Comparison of ENCODE assay signal across 28 cellular contexts in the genomic region with DNA sequence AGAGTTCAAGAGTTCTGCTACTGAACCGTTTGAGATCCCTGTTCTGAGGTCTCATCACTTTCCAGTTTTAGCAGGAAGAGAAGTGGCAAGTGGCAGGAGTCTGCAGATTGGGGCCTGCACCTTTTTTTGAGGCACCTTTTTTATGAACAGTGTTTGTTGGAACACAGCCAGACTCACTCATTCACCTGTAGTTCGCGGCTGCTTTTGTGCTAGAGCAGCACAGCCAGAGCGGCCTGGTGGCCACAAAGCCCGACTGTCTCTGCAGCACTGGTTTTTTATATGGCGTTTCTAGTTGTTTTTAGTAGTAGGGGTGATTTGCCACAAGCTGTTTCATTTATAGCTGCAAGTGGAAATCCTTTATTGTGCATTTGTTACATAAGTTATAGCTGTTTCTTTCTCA. TPM values are rescaled to one million over a fixed set of nuclear protein-coding genes. Genes with fewer than 3 reads are reported as not detected.
DNase-seq lines count a peak whose midpoint lies in the region; ATAC-seq, FAIRE-seq and TF ChIP-seq lines count a peak whose summit lies in the region.
"Had no signal": no experiment of that assay in that cellular context is flagged by ENCODE, and none has a peak within 500 bp of the region (broad histone marks: within the 10 kb centered on the region; RNA-seq: fewer than 3 reads in every experiment).

No MANE protein-coding gene starts in this region.

- no peaks in the 10 kb centered on the region for H3K9me3 ChIP-seq in HepG2 (ENCODE audit: low read length)
- H3K9me3 ChIP-seq in right lobe of liver = no peaks in the 10 kb centered on the region
- no peaks in the 10 kb centered on the region for H3K9me3 ChIP-seq in neural progenitor cell (ENCODE audit: low read depth)
- H3K9me3 ChIP-seq: SK-N-SH, vagina had no signal

- H3K27ac ChIP-seq in HepG2 (ENCODE audit: extremely low read length, insufficient read depth, low read length) = no peak overlapping the region
- no peak overlapping the region for H3K27ac ChIP-seq in right lobe of liver
- H3K27ac ChIP-seq in neural progenitor cell = no peak overlapping the region
- H3K27ac ChIP-seq: brain microvascular endothelial cell, vagina had no signal

- intact Hi-C loops in HepG2 (cut with micrococcal nuclease; ENCODE audit: unreplicated experiment) = no loop called here
- intact Hi-C loops in right lobe of liver (cut with DNase I) = no loop called here

- no peaks in the 10 kb centered on the region for H3K27me3 Mint-ChIP-seq in naive thymus-derived CD8-positive, alpha-beta T cell
- H3K27me3 Mint-ChIP-seq in neural progenitor cell (ENCODE audit: insufficient read depth, low read depth) = no peaks in the 10 kb centered on the region
- H3K27me3 Mint-ChIP-seq: activated CD4-positive, alpha-beta memory T cell treated with anti-CD3 and anti-CD28 coated beads for 36 hours; activated T-helper 17 cell treated with anti-CD3 and anti-CD28 coated beads, Interleukin-2, amount 50 U/mL, for 72 hours; IgD-negative memory B cell; stimulated activated naive CD8-positive, alpha-beta T cell treated with anti-CD3 and anti-CD28 coated beads, Interleukin-15, amount 100 ng/mL, for 72 hours had no signal

- H4K20me1 ChIP-seq in HepG2 (ENCODE audit: insufficient read depth, low read length) (peaks cover 76% of the 10 kb centered on the region), neural progenitor cell (ENCODE audit: low read depth) (peaks cover 94% of the 10 kb centered on the region)

- H3K79me2 ChIP-seq in HepG2 (ENCODE audit: insufficient read depth, low read length) (peaks cover 99% of the 10 kb centered on the region), neural progenitor cell (ENCODE audit: low read depth) (peaks cover 83% of the 10 kb centered on the region)

- no peak for ATAC-seq in HepG2
- no peak for ATAC-seq in right lobe of liver
- peak; percentile 43 to 52 for ATAC-seq in naive thymus-derived CD8-positive, alpha-beta T cell
- ATAC-seq: activated T-helper 17 cell treated with anti-CD3 and anti-CD28 coated beads, Interleukin-2, amount 50 U/mL, for 72 hours; left lobe of liver; stimulated activated naive CD8-positive, alpha-beta T cell treated with anti-CD3 and anti-CD28 coated beads, Interleukin-15, amount 100 ng/mL, for 72 hours had no signal

- CTCF ChIA-PET in HepG2 (lab: Yijun Ruan, JAX; ENCODE audit: low intra/inter-chr PET ratio, low total read pairs) = interaction anchor here (1.4 kb wide), 1 partner anchor 27 kb away, joined by 5 read pairs; no protein-coding TSS in a partner anchor

- H3K9ac ChIP-seq in HepG2 (ENCODE audit: insufficient read depth, low read depth, low read length) (no peak overlapping the region), neural progenitor cell (no peak overlapping the region)
- H3K9ac ChIP-seq: SK-N-SH had no signal

- no peaks in the 10 kb centered on the region for H3K9me3 Mint-ChIP-seq in naive thymus-derived CD8-positive, alpha-beta T cell
- no peaks in the 10 kb centered on the region for H3K9me3 Mint-ChIP-seq in neural progenitor cell
- H3K9me3 Mint-ChIP-seq: activated CD4-positive, alpha-beta memory T cell treated with anti-CD3 and anti-CD28 coated beads for 36 hours; activated T-helper 17 cell treated with anti-CD3 and anti-CD28 coated beads, Interleukin-2, amount 50 U/mL, for 72 hours; CD14-positive monocyte; H9; IgD-negative memory B cell; stimulated activated naive CD8-positive, alpha-beta T cell treated with anti-CD3 and anti-CD28 coated beads, Interleukin-15, amount 100 ng/mL, for 72 hours; T-helper 1 cell treated with Interleukin-12 subunit alpha and Interleukin-12 subunit beta and Interleukin-4 antibody, amounts not matched to agents 30 μg/mL and 1 μg/mL, for 36 hours had no signal

- 84% methylated on average over 6 of the region's 6 CpGs for WGBS in HepG2 (ENCODE audit: low lambda C conversion rate)
- 73% methylated on average over 5 of the region's 6 CpGs for WGBS in right lobe of liver (ENCODE audit: insufficient coverage, low coverage, low lambda C conversion rate, missing lambda C conversion rate)

- peaks cover 0 to 73% (median 19%) of the 10 kb centered on the region in 3 donors for H3K36me3 Mint-ChIP-seq in naive thymus-derived CD8-positive, alpha-beta T cell
- peaks cover 42% of the 10 kb centered on the region for H3K36me3 Mint-ChIP-seq in neural progenitor cell

- H3K36me3 ChIP-seq in HepG2 (replicated peaks in 1 of 2; ENCODE audit: control insufficient read depth in 1 of 2, insufficient read depth in 2 of 2, low read length in 2 of 2) = peaks cover 34 to 90% of the 10 kb centered on the region in 2 experiments
- peaks cover 0 to 31% (median 4%) of the 10 kb centered on the region in 4 donors for H3K36me3 ChIP-seq in right lobe of liver
- no peaks in the 10 kb centered on the region for H3K36me3 ChIP-seq in neural progenitor cell

- H3K27me3 ChIP-seq in HepG2 (ENCODE audit: control insufficient read depth in 1 of 2, insufficient read depth in 2 of 2, low read length in 2 of 2) = no peaks in the 10 kb centered on the region
- H3K27me3 ChIP-seq in right lobe of liver = no peaks in the 10 kb centered on the region
- H3K27me3 ChIP-seq in neural progenitor cell = no peaks in the 10 kb centered on the region
- H3K27me3 ChIP-seq: brain microvascular endothelial cell, vagina had no signal

- BruUV-seq in HepG2 (replicated peaks; lab: Mats Ljungman, UMichigan) = no TSS peak

- no peak for FAIRE-seq in HepG2 (lab: Jason Lieb, UNC)

- POLR2A ChIA-PET in HepG2 (lab: Yijun Ruan, JAX) = interaction anchor here (2.0 kb wide), 1 partner anchor 11 kb away, joined by 7 read pairs; no protein-coding TSS in a partner anchor
- POLR2A ChIA-PET in naive thymus-derived CD8-positive, alpha-beta T cell (lab: Charles Lee) = no interaction called here

- H3K4me2 ChIP-seq in HepG2 (ENCODE audit: low read depth, low read length) (no peak overlapping the region), neural progenitor cell (no peak overlapping the region)
- H3K4me2 ChIP-seq: SK-N-SH had no signal

- in situ Hi-C loops in HepG2 (cut with HindIII; ENCODE audit: extremely low pct_ligation_motif_present, low pct_unique_long_range_greater_than_20kb) = no loop called here

- DNase-seq in HepG2 (ENCODE audit: low spot score) (no peak), right lobe of liver (no peak), NCI-H1105 (lab: John Stamatoyannopoulos, UW) (peak; percentile 74), NCI-H2171 treated with DMSO at 0.1 percent for 48 hours (lab: John Stamatoyannopoulos, UW) (peak; percentile 68), GM03348 (ENCODE audit: low spot score) (no peak), pons (ENCODE audit: low spot score) (no peak), neural progenitor cell (ENCODE audit: low spot score) (no peak)
- peak in 2 of 10 donors; percentile 16 to 36 for DNase-seq in naive thymus-derived CD8-positive, alpha-beta T cell
- DNase-seq: activated CD4-positive, alpha-beta memory T cell treated with anti-CD3 and anti-CD28 coated beads for 36 hours; activated CD4-positive, CD25-positive, alpha-beta regulatory T cell treated with anti-CD3 and anti-CD28 coated beads, Interleukin-2, amount 50 U/mL, for 72 hours; activated CD8-positive, alpha-beta memory T cell treated with anti-CD3 and anti-CD28 coated beads, Interleukin-2, amount 50 U/mL, for 48 hours; activated naive CD4-positive, alpha-beta T cell treated with anti-CD3 and anti-CD28 coated beads, Interleukin-2, amount 50 U/mL, for 16 hours; amniotic stem cell; brain microvascular endothelial cell; H9; NCI-H1694; NCI-H526; occipital lobe; OCI-M1; SK-N-SH; stimulated activated naive CD8-positive, alpha-beta T cell treated with anti-CD3 and anti-CD28 coated beads, Interleukin-15, amount 100 ng/mL, for 72 hours had no signal

- peak overlapping the region in 4 of 10 donors; percentile 43 to 56 (median 50) for H3K27ac Mint-ChIP-seq in naive thymus-derived CD8-positive, alpha-beta T cell
- H3K27ac Mint-ChIP-seq in neural progenitor cell = no peak overlapping the region
- H3K27ac Mint-ChIP-seq: activated CD4-positive, alpha-beta memory T cell treated with anti-CD3 and anti-CD28 coated beads for 36 hours; activated T-helper 17 cell treated with anti-CD3 and anti-CD28 coated beads, Interleukin-2, amount 50 U/mL, for 72 hours; H9; T-helper 1 cell treated with Interleukin-12 subunit alpha and Interleukin-12 subunit beta and Interleukin-4 antibody, amounts not matched to agents 30 μg/mL and 1 μg/mL, for 36 hours had no signal

- no peak overlapping the region for H3K4me3 ChIP-seq in HepG2 (replicated peaks in 1 of 3; ENCODE audit: insufficient read depth in 1 of 3, low read depth in 2 of 3, low read length in 3 of 3)
- H3K4me3 ChIP-seq in right lobe of liver = no peak overlapping the region
- no peak overlapping the region for H3K4me3 ChIP-seq in neural progenitor cell
- H3K4me3 ChIP-seq: vagina had no signal

- H3K4me1 Mint-ChIP-seq in naive thymus-derived CD8-positive, alpha-beta T cell = peaks cover 27 to 51% (median 46%) of the 10 kb centered on the region in 4 donors
- no peaks in the 10 kb centered on the region for H3K4me1 Mint-ChIP-seq in neural progenitor cell

- H3K4me1 ChIP-seq in HepG2 (ENCODE audit: insufficient read depth, low read length) (peaks cover 48% of the 10 kb centered on the region), right lobe of liver (no peaks in the 10 kb centered on the region), neural progenitor cell (no peaks in the 10 kb centered on the region)

- peak overlapping the region in 1 of 10 donors; percentile 4 for H3K4me3 Mint-ChIP-seq in naive thymus-derived CD8-positive, alpha-beta T cell
- H3K4me3 Mint-ChIP-seq in neural progenitor cell = no peak overlapping the region
- H3K4me3 Mint-ChIP-seq: activated CD4-positive, alpha-beta memory T cell treated with anti-CD3 and anti-CD28 coated beads for 36 hours; activated T-helper 17 cell treated with anti-CD3 and anti-CD28 coated beads, Interleukin-2, amount 50 U/mL, for 72 hours; CD14-positive monocyte; H9; IgD-negative memory B cell; stimulated activated naive CD8-positive, alpha-beta T cell treated with anti-CD3 and anti-CD28 coated beads, Interleukin-15, amount 100 ng/mL, for 72 hours; T-helper 1 cell treated with Interleukin-12 subunit alpha and Interleukin-12 subunit beta and Interleukin-4 antibody, amounts not matched to agents 30 μg/mL and 1 μg/mL, for 36 hours had no signal

- no peak for TF ChIP-seq EP300 in HepG2 (IDR thresholded peaks at IDR 0.05; ENCODE audit: low read depth in 2 of 2, low read length in 2 of 2)
- no peak for TF ChIP-seq EP300 in HepG2 (CRISPR knock-in tag; IDR thresholded peaks at IDR 0.05; ENCODE audit: borderline replicate concordance)

- H2AFZ ChIP-seq in HepG2 (ENCODE audit: low read length) (no peak overlapping the region), neural progenitor cell (replicated peaks) (no peak overlapping the region)

- TF ChIP-seq POLR2A in HepG2 (IDR thresholded peaks at IDR 0.05; ENCODE audit: insufficient read depth in 1 of 2, low read depth in 2 of 2, low read length in 2 of 2) (no peak), right lobe of liver (IDR thresholded peaks at IDR 0.05) (no peak)

- TF ChIP-seq RAD21 in HepG2 (CRISPR knock-in tag; IDR thresholded peaks at IDR 0.05) = no peak

- no peaks in the 10 kb centered on the region for H3F3A ChIP-seq in neural progenitor cell (ENCODE audit: low read depth)

- TF ChIP-seq CTCF in HepG2 (CRISPR knock-in tag; IDR thresholded peaks at IDR 0.05) = no peak
- TF ChIP-seq CTCF in right lobe of liver (IDR thresholded peaks at IDR 0.05) = no peak
- TF ChIP-seq CTCF in neural progenitor cell (IDR thresholded peaks at IDR 0.05) = no peak

RNA-seq across cellular contexts. Expression of a gene that starts 8.6 kb away (rescaled TPM):
- total RNA-seq in HepG2 (2016; rRNA removed; fragmentation: Illumina TruSeq; extraction: Trizol) (246 and 290 TPM in 2 replicates), right lobe of liver (10 to 100 TPM; 52.1 to 72.1 (median 60.3) TPM), neural progenitor cell (ENCODE audit: low replicate concordance) (173 and 236 TPM in 2 replicates)
- total RNA-seq in HepG2 (2016; cell fraction: cytosol; rRNA removed; fragmentation: Illumina TruSeq; extraction: Trizol; ENCODE audit: low read depth) = 198 and 234 TPM in 2 replicates
- 252 and 306 TPM in 2 replicates for total RNA-seq in HepG2 (2016; cell fraction: insoluble cytoplasmic fraction; rRNA removed; fragmentation: Illumina TruSeq; extraction: Trizol)
- 319 and 324 TPM in 2 replicates for total RNA-seq in HepG2 (2016; cell fraction: membrane; rRNA removed; fragmentation: Illumina TruSeq; extraction: Trizol)
- 159 and 173 TPM in 2 replicates for total RNA-seq in HepG2 (2016; cell fraction: nucleus; rRNA removed; fragmentation: Illumina TruSeq; extraction: Trizol)
- polyA plus RNA-seq in HepG2 (2011; rRNA removed) = 280 and 348 TPM in 2 replicates
- 192 and 226 TPM in 2 replicates for polyA plus RNA-seq in HepG2 (2011; cell fraction: cytosol; rRNA removed)
- polyA plus RNA-seq in HepG2 (2011; cell fraction: nucleus; rRNA removed) = 139 and 154 TPM in 2 replicates
- 301 and 382 TPM in 2 replicates for polyA plus RNA-seq in HepG2 (2012)
- 328 and 393 TPM in 2 replicates for polyA plus RNA-seq in HepG2 (2016; cell fraction: cytosol; fragmentation: Illumina TruSeq; extraction: Trizol; ENCODE audit: low read depth)
- polyA plus RNA-seq in HepG2 (2016; cell fraction: insoluble cytoplasmic fraction; fragmentation: Illumina TruSeq; extraction: Trizol; ENCODE audit: low read depth) = 381 and 406 TPM in 2 replicates
- polyA plus RNA-seq in HepG2 (2016; cell fraction: membrane; fragmentation: Illumina TruSeq; extraction: Trizol; ENCODE audit: low read depth) = 353 and 372 TPM in 2 replicates
- polyA plus RNA-seq in HepG2 (2016; cell fraction: nucleus; fragmentation: Illumina TruSeq; extraction: Trizol; ENCODE audit: insufficient read depth, low read depth) = 287 and 295 TPM in 2 replicates
- 137 and 198 TPM in 2 replicates for polyA minus RNA-seq in HepG2 (2011; rRNA and poly(A)+ RNA removed; ENCODE audit: low replicate concordance)
- 154 and 160 TPM in 2 replicates for polyA minus RNA-seq in HepG2 (2011; cell fraction: cytosol; rRNA and poly(A)+ RNA removed)
- polyA minus RNA-seq in HepG2 (2011; cell fraction: nucleus; rRNA and poly(A)+ RNA removed) = 316 and 328 TPM in 2 replicates
- total RNA-seq in naive thymus-derived CD8-positive, alpha-beta T cell = 100 to 1,000 TPM in 1 of 2 experiments, 10 to 100 TPM in 1; 97.0 to 104 TPM
- polyA plus RNA-seq in naive thymus-derived CD8-positive, alpha-beta T cell = 100 to 1,000 TPM; 179 to 196 (median 182) TPM

RNA-seq across cellular contexts. Expression of a gene that starts 9.5 kb away (rescaled TPM):
- total RNA-seq in HepG2 (2016; rRNA removed; fragmentation: Illumina TruSeq; extraction: Trizol) (8.8 and 13.0 TPM in 2 replicates), right lobe of liver (10 to 100 TPM in 2 of 6 experiments, 1 to 10 TPM in 4; 5.9 to 23.0 (median 8.7) TPM), neural progenitor cell (ENCODE audit: low replicate concordance) (24.3 and 47.9 TPM in 2 replicates)
- total RNA-seq in HepG2 (2016; cell fraction: cytosol; rRNA removed; fragmentation: Illumina TruSeq; extraction: Trizol; ENCODE audit: low read depth) = 4.1 and 4.9 TPM in 2 replicates
- total RNA-seq in HepG2 (2016; cell fraction: insoluble cytoplasmic fraction; rRNA removed; fragmentation: Illumina TruSeq; extraction: Trizol) = 8.7 and 10.6 TPM in 2 replicates
- 6.5 and 8.7 TPM in 2 replicates for total RNA-seq in HepG2 (2016; cell fraction: membrane; rRNA removed; fragmentation: Illumina TruSeq; extraction: Trizol)
- total RNA-seq in HepG2 (2016; cell fraction: nucleus; rRNA removed; fragmentation: Illumina TruSeq; extraction: Trizol) = 19.0 and 22.6 TPM in 2 replicates
- 38.1 and 48.2 TPM in 2 replicates for polyA plus RNA-seq in HepG2 (2011; rRNA removed)
- 22.1 and 28.8 TPM in 2 replicates for polyA plus RNA-seq in HepG2 (2011; cell fraction: cytosol; rRNA removed)
- polyA plus RNA-seq in HepG2 (2011; cell fraction: nucleus; rRNA removed) = 105 and 110 TPM in 2 replicates
- polyA plus RNA-seq in HepG2 (2012) = 34.7 and 61.3 TPM in 2 replicates
- 3.9 and 4.4 TPM in 2 replicates for polyA plus RNA-seq in HepG2 (2016; cell fraction: cytosol; fragmentation: Illumina TruSeq; extraction: Trizol; ENCODE audit: low read depth)
- polyA plus RNA-seq in HepG2 (2016; cell fraction: insoluble cytoplasmic fraction; fragmentation: Illumina TruSeq; extraction: Trizol; ENCODE audit: low read depth) = 12.2 TPM in 2 replicates
- polyA plus RNA-seq in HepG2 (2016; cell fraction: membrane; fragmentation: Illumina TruSeq; extraction: Trizol; ENCODE audit: low read depth) = 6.9 and 8.4 TPM in 2 replicates
- polyA plus RNA-seq in HepG2 (2016; cell fraction: nucleus; fragmentation: Illumina TruSeq; extraction: Trizol; ENCODE audit: insufficient read depth, low read depth) = 34.5 and 42.6 TPM in 2 replicates
- 8.2 and 18.1 TPM in 2 replicates for polyA minus RNA-seq in HepG2 (2011; rRNA and poly(A)+ RNA removed; ENCODE audit: low replicate concordance)
- 10.2 and 13.8 TPM in 2 replicates for polyA minus RNA-seq in HepG2 (2011; cell fraction: cytosol; rRNA and poly(A)+ RNA removed)
- polyA minus RNA-seq in HepG2 (2011; cell fraction: nucleus; rRNA and poly(A)+ RNA removed) = 143 and 147 TPM in 2 replicates
- total RNA-seq in naive thymus-derived CD8-positive, alpha-beta T cell = 10 to 100 TPM; 89.2 to 92.0 TPM
- 10 to 100 TPM; 38.1 to 62.8 (median 47.4) TPM for polyA plus RNA-seq in naive thymus-derived CD8-positive, alpha-beta T cell

RNA-seq across cellular contexts. Expression of a gene that starts 14.6 kb away (rescaled TPM):
- total RNA-seq in HepG2 (2016; rRNA removed; fragmentation: Illumina TruSeq; extraction: Trizol) = 0.22 TPM in 1 of 2 replicates, not detected in the other
- total RNA-seq in HepG2 (2016; cell fraction: cytosol; rRNA removed; fragmentation: Illumina TruSeq; extraction: Trizol; ENCODE audit: low read depth) = not detected in 2 replicates
- total RNA-seq in HepG2 (2016; cell fraction: insoluble cytoplasmic fraction; rRNA removed; fragmentation: Illumina TruSeq; extraction: Trizol) = 0.22 TPM in 1 of 2 replicates, not detected in the other
- total RNA-seq in HepG2 (2016; cell fraction: membrane; rRNA removed; fragmentation: Illumina TruSeq; extraction: Trizol) = 0.77 and 0.93 TPM in 2 replicates
- not detected in 2 replicates for total RNA-seq in HepG2 (2016; cell fraction: nucleus; rRNA removed; fragmentation: Illumina TruSeq; extraction: Trizol)
- polyA plus RNA-seq in HepG2 (2011; rRNA removed) = 1.7 and 2.9 TPM in 2 replicates
- 0.89 and 1.5 TPM in 2 replicates for polyA plus RNA-seq in HepG2 (2011; cell fraction: cytosol; rRNA removed)
- polyA plus RNA-seq in HepG2 (2011; cell fraction: nucleus; rRNA removed) = 0.82 and 1.1 TPM in 2 replicates
- 1.5 and 2.3 TPM in 2 replicates for polyA plus RNA-seq in HepG2 (2012)
- polyA plus RNA-seq in HepG2 (2016; cell fraction: cytosol; fragmentation: Illumina TruSeq; extraction: Trizol; ENCODE audit: low read depth) = 0.12 and 0.19 TPM in 2 replicates
- polyA plus RNA-seq in HepG2 (2016; cell fraction: insoluble cytoplasmic fraction; fragmentation: Illumina TruSeq; extraction: Trizol; ENCODE audit: low read depth) = 0.35 TPM in 1 of 2 replicates, not detected in the other
- 0.22 and 0.45 TPM in 2 replicates for polyA plus RNA-seq in HepG2 (2016; cell fraction: membrane; fragmentation: Illumina TruSeq; extraction: Trizol; ENCODE audit: low read depth)
- polyA plus RNA-seq in HepG2 (2016; cell fraction: nucleus; fragmentation: Illumina TruSeq; extraction: Trizol; ENCODE audit: insufficient read depth, low read depth) = 0.72 and 1.0 TPM in 2 replicates
- not detected in 2 replicates for polyA minus RNA-seq in HepG2 (2011; rRNA and poly(A)+ RNA removed; ENCODE audit: low replicate concordance)
- polyA minus RNA-seq in HepG2 (2011; cell fraction: cytosol; rRNA and poly(A)+ RNA removed) = 0.59 TPM in 1 of 2 replicates, not detected in the other
- 1.4 and 1.5 TPM in 2 replicates for polyA minus RNA-seq in HepG2 (2011; cell fraction: nucleus; rRNA and poly(A)+ RNA removed)
- total RNA-seq in right lobe of liver = 1 to 10 TPM in 4 of 6 experiments, under 1 TPM in 2; 0.49 to 2.9 (median 1.0) TPM
- not detected for total RNA-seq in naive thymus-derived CD8-positive, alpha-beta T cell
- under 1 TPM in 2 of 3 donors, not detected in 1; 0.24 to 0.54 TPM for polyA plus RNA-seq in naive thymus-derived CD8-positive, alpha-beta T cell
- not detected in 2 replicates for total RNA-seq in neural progenitor cell (ENCODE audit: low replicate concordance)
- total RNA-seq: activated CD4-positive, alpha-beta memory T cell treated with anti-CD3 and anti-CD28 coated beads for 36 hours; activated T-helper 17 cell treated with anti-CD3 and anti-CD28 coated beads, Interleukin-2, amount 50 U/mL, for 72 hours; skeletal muscle tissue had no signal
- polyA plus RNA-seq: CD14-positive monocyte, SK-N-SH had no signal

Comparison
In these comparisons a context has a peak if more than half of its experiments do, and no peak if none do; other contexts are left out.
1. ATAC-seq: peak in naive thymus-derived CD8-positive, alpha-beta T cell (2 of 2); none in HepG2 (single experiment) and right lobe of liver (0 of 4).
2. DNase-seq: peak in NCI-H1105 (single experiment) and NCI-H2171 treated with DMSO at 0.1 percent for 48 hours (single experiment); none in HepG2 (single experiment), right lobe of liver (0 of 3), GM03348 (single experiment), pons (single experiment) and neural progenitor cell (single experiment).